1 cellular context compared by ENCODE assay signal in genomic region chrX:47233333-47234113, GRCh38.
TF ChIP-seq lines count a peak whose summit lies in the region.

No MANE protein-coding gene starts in this region.

TF ChIP-seq in GM12878, 131 proteins besides CTCF, POLR2A, EP300 and RAD21 (continued from another document):
- no peak for TF ChIP-seq HSF1 (IDR thresholded peaks at IDR 0.05; ENCODE audit: low read depth, low read length)
- no peak for TF ChIP-seq IRF3 (IDR thresholded peaks at IDR 0.05)
- TF ChIP-seq NR2C1 (IDR thresholded peaks at IDR 0.05), result no peak
- TF ChIP-seq ATF3 (IDR thresholded peaks at IDR 0.05; ENCODE audit: borderline replicate concordance, extremely low read depth, low read depth, low read length), result no peak
- no peak for TF ChIP-seq NR2C2 (IDR thresholded peaks at IDR 0.05; ENCODE audit: borderline replicate concordance, control insufficient read depth, insufficient read length, low read depth)
TF ChIP-seq in GM12878: peak in this region for 25.
